Comparison of ENCODE assay signal across 23 cellular contexts in the genomic region with DNA sequence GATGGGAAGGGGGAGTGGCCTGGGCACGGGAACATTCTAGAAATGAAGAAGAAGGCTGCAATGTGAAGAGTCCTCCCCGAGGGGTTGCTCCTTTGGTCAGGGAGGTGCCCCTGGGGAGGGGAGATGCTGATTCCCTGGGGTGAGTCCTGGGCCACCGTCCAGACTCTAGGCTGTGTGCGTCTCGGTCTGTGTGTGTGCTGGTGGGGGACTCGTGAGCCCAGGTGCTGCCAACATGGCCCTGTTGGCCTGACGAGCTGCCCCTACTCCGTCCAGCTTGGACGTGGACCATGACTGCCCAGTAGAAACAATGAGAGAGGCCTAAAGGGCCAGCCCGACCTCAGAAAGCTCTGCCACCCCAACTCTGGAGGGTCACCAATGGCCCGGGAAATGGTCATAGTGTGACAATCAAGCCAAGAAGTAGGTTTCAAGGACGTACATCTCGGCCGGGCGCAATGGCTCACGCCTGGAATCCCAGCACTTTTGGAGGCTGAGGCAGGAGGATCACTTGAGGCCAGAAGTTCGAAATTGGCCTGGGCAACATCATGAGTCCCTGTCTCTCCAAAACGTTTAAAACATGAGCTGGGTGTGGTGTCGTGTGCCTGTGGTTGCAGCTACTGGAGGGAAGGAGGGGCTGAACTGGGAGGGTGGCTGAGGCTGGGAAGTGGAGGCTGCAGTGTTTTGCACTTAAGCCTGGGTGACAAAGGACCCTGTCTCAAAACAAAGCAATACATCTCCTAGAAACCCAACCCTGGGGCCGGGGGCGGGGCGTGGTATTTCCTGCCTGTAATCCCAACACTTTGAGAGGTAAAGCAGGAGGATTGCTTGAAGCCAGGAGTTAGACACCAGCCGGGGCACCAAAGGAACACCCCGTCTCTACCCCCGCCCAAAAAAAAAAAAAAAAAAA. TPM values are rescaled to one million over a fixed set of nuclear protein-coding genes. Genes with fewer than 3 reads are reported as not detected.
DNase-seq lines count a peak whose midpoint lies in the region; ATAC-seq and TF ChIP-seq lines count a peak whose summit lies in the region.
"Had no signal": no experiment of that assay in that cellular context is flagged by ENCODE, and none has a peak within 500 bp of the region (broad histone marks: within the 10 kb centered on the region; RNA-seq: fewer than 3 reads in every experiment).

No MANE protein-coding gene starts in this region.

- no peak for TF ChIP-seq CTCF in GM23338 (conservative IDR thresholded peaks at IDR 0.05; ENCODE audit: low read depth in 2 of 2)
- TF ChIP-seq CTCF in endodermal cell (conservative IDR thresholded peaks at IDR 0.05): no peak
- no peak for TF ChIP-seq CTCF in dorsolateral prefrontal cortex (IDR thresholded peaks at IDR 0.05 in 54 of 56, conservative IDR thresholded peaks at IDR 0.05 in 2 of 56; ENCODE audit: low read depth in 1 of 56, partially characterized antibody in 56 of 56)

- CTCF ChIA-PET in activated naive CD4-positive, alpha-beta T cell treated with anti-CD3 and anti-CD28 coated beads, Interleukin-2, amount 10 ng/mL, durations not matched to agents 7 days and 5 days (lab: Charles Lee): no interaction called here

- H3K9ac ChIP-seq in BLaER1 (no peak overlapping the region), endodermal cell (ENCODE audit: extremely low read depth, low read length, poor library complexity, severe bottlenecking) (no peak overlapping the region)

- H3K9me3 ChIP-seq in BLaER1: peaks cover 2% of the 10 kb centered on the region; the same call in 1 of the 2 replicates
- no peaks in the 10 kb centered on the region for H3K9me3 ChIP-seq in endodermal cell (ENCODE audit: control insufficient read depth, low read length)

- H3K4me2 ChIP-seq in BLaER1: peak overlapping the region; percentile 88
- H3K4me2 ChIP-seq in GM23338: no peak overlapping the region

- H3K4me3 ChIP-seq in BLaER1 (no peak overlapping the region), GM23338 (no peak overlapping the region), endodermal cell (ENCODE audit: low read length) (no peak overlapping the region), dorsolateral prefrontal cortex (no peak overlapping the region)

- DNase-seq in GM23338 (ENCODE audit: low spot score): peak; percentile 26
- peak; percentile 14 for DNase-seq in OCI-M1 (lab: John Stamatoyannopoulos, UW)
- peak; percentile 70 for DNase-seq in endodermal cell
- DNase-seq in stimulated activated naive CD8-positive, alpha-beta T cell treated with anti-CD3 and anti-CD28 coated beads, Interleukin-15, amount 100 ng/mL, for 72 hours: no peak
- DNase-seq in activated naive CD4-positive, alpha-beta T cell treated with anti-CD3 and anti-CD28 coated beads, Interleukin-2, amount 10 ng/mL, durations not matched to agents 7 days and 5 days: no peak
- no peak for DNase-seq in SHP77 treated with DMSO at 0.1 percent for 48 hours (lab: John Stamatoyannopoulos, UW)
- no peak for DNase-seq in dorsolateral prefrontal cortex
- DNase-seq: Calu3; CD4-positive, alpha-beta memory T cell; HCEC 1CT; MM.1S; NCI-H1092; NCI-H146; NCI-H2029 treated with DMSO at 0.1 percent for 48 hours; NCI-H510A; NK-92 treated with Interleukin-12 subunit alpha and Interleukin-12 subunit beta, amount 100 ng/mL, for 24 hours; SHP77; T1000 had no signal

- H3K4me3 Mint-ChIP-seq in GM23338 (no peak overlapping the region), endodermal cell (no peak overlapping the region)
- no peak overlapping the region for H3K4me3 Mint-ChIP-seq in stimulated activated naive CD8-positive, alpha-beta T cell treated with anti-CD3 and anti-CD28 coated beads, Interleukin-15, amount 100 ng/mL, for 72 hours
- no peak overlapping the region for H3K4me3 Mint-ChIP-seq in activated naive CD4-positive, alpha-beta T cell treated with anti-CD3 and anti-CD28 coated beads, Interleukin-2, amount 10 ng/mL, durations not matched to agents 7 days and 5 days
- H3K4me3 Mint-ChIP-seq: CD4-positive, alpha-beta memory T cell had no signal

- H3K27me3 ChIP-seq in BLaER1 (peaks cover 57% of the 10 kb centered on the region), GM23338 (ENCODE audit: insufficient read depth) (peaks cover 28% of the 10 kb centered on the region), endodermal cell (ENCODE audit: control insufficient read depth, insufficient read depth, low read length, poor library complexity, severe bottlenecking) (peaks cover 29% of the 10 kb centered on the region), dorsolateral prefrontal cortex (peaks cover 5 to 72% (median 44%) of the 10 kb centered on the region in 45 donors)

- H3K4me1 Mint-ChIP-seq in GM23338 (peaks cover 21% of the 10 kb centered on the region), endodermal cell (no peaks in the 10 kb centered on the region)
- H3K4me1 Mint-ChIP-seq in stimulated activated naive CD8-positive, alpha-beta T cell treated with anti-CD3 and anti-CD28 coated beads, Interleukin-15, amount 100 ng/mL, for 72 hours: peaks cover 6% of the 10 kb centered on the region
- no peaks in the 10 kb centered on the region for H3K4me1 Mint-ChIP-seq in activated naive CD4-positive, alpha-beta T cell treated with anti-CD3 and anti-CD28 coated beads, Interleukin-2, amount 10 ng/mL, durations not matched to agents 7 days and 5 days
- H3K4me1 Mint-ChIP-seq: CD4-positive, alpha-beta memory T cell had no signal

- H2AFZ ChIP-seq in GM23338: no peak overlapping the region

- no peaks in the 10 kb centered on the region for H3K36me3 ChIP-seq in BLaER1
- no peaks in the 10 kb centered on the region for H3K36me3 ChIP-seq in GM23338 (ENCODE audit: insufficient read depth)
- H3K36me3 ChIP-seq in endodermal cell (ENCODE audit: control insufficient read depth, insufficient read depth, low read length): no peaks in the 10 kb centered on the region

- H3K27ac Mint-ChIP-seq in GM23338 (no peak overlapping the region), endodermal cell (no peak overlapping the region)
- no peak overlapping the region for H3K27ac Mint-ChIP-seq in stimulated activated naive CD8-positive, alpha-beta T cell treated with anti-CD3 and anti-CD28 coated beads, Interleukin-15, amount 100 ng/mL, for 72 hours
- no peak overlapping the region for H3K27ac Mint-ChIP-seq in activated naive CD4-positive, alpha-beta T cell treated with anti-CD3 and anti-CD28 coated beads, Interleukin-2, amount 10 ng/mL, durations not matched to agents 7 days and 5 days
- H3K27ac Mint-ChIP-seq: CD4-positive, alpha-beta memory T cell had no signal

- H3K36me3 Mint-ChIP-seq in GM23338 (ENCODE audit: low read depth) (no peaks in the 10 kb centered on the region), endodermal cell (ENCODE audit: low read depth) (no peaks in the 10 kb centered on the region)
- H3K36me3 Mint-ChIP-seq in activated naive CD4-positive, alpha-beta T cell treated with anti-CD3 and anti-CD28 coated beads, Interleukin-2, amount 10 ng/mL, durations not matched to agents 7 days and 5 days: no peaks in the 10 kb centered on the region
- H3K36me3 Mint-ChIP-seq: CD4-positive, alpha-beta memory T cell had no signal

- peaks cover 72% of the 10 kb centered on the region for H3K4me1 ChIP-seq in BLaER1
- H3K4me1 ChIP-seq in GM23338 (ENCODE audit: insufficient read depth): peaks cover 17% of the 10 kb centered on the region
- H3K4me1 ChIP-seq in endodermal cell (ENCODE audit: control insufficient read depth, insufficient read depth, low read length): no peaks in the 10 kb centered on the region

- 82 to 86% methylated on average over 17 to 25 of the region's 25 CpGs for WGBS in endodermal cell (ENCODE audit: insufficient coverage in 1 of 2, insufficient read length in 1 of 2), 2 experiments

- no peaks in the 10 kb centered on the region for H3K9me2 ChIP-seq in GM23338 (ENCODE audit: insufficient read depth)

- no peaks in the 10 kb centered on the region for H3F3A ChIP-seq in GM23338 (replicated peaks; ENCODE audit: low read depth)

- no peak overlapping the region for H3K27ac ChIP-seq in BLaER1
- no peak overlapping the region for H3K27ac ChIP-seq in GM23338 (ENCODE audit: low read depth)
- no peak overlapping the region for H3K27ac ChIP-seq in endodermal cell (ENCODE audit: low read depth, low read length)
- no peak overlapping the region for H3K27ac ChIP-seq in dorsolateral prefrontal cortex

- H3K9me3 Mint-ChIP-seq in GM23338 (no peaks in the 10 kb centered on the region), endodermal cell (no peaks in the 10 kb centered on the region)
- H3K9me3 Mint-ChIP-seq in stimulated activated naive CD8-positive, alpha-beta T cell treated with anti-CD3 and anti-CD28 coated beads, Interleukin-15, amount 100 ng/mL, for 72 hours: no peaks in the 10 kb centered on the region
- no peaks in the 10 kb centered on the region for H3K9me3 Mint-ChIP-seq in activated naive CD4-positive, alpha-beta T cell treated with anti-CD3 and anti-CD28 coated beads, Interleukin-2, amount 10 ng/mL, durations not matched to agents 7 days and 5 days
- H3K9me3 Mint-ChIP-seq: CD4-positive, alpha-beta memory T cell had no signal

- H4K20me1 ChIP-seq in BLaER1 (peaks cover 32% of the 10 kb centered on the region), GM23338 (replicated peaks; ENCODE audit: insufficient read depth) (no peaks in the 10 kb centered on the region; the same call in 1 of the 2 replicates)

- ATAC-seq in GM23338: no peak
- ATAC-seq in stimulated activated naive CD8-positive, alpha-beta T cell treated with anti-CD3 and anti-CD28 coated beads, Interleukin-15, amount 100 ng/mL, for 72 hours: no peak
- ATAC-seq: SK-N-SH treated with all-trans-retinoic acid at 6 μM for 48 hours had no signal

- H3K79me2 ChIP-seq in GM23338 (replicated peaks; ENCODE audit: insufficient read depth): no peaks in the 10 kb centered on the region

- intact Hi-C loops in dorsolateral prefrontal cortex (cut with DNase I): no loop called here

- H3K27me3 Mint-ChIP-seq in GM23338 (ENCODE audit: insufficient read depth, low read depth, poor library complexity): peaks cover 38% of the 10 kb centered on the region
- H3K27me3 Mint-ChIP-seq in endodermal cell (ENCODE audit: insufficient read depth): peaks cover 28% of the 10 kb centered on the region
- H3K27me3 Mint-ChIP-seq in stimulated activated naive CD8-positive, alpha-beta T cell treated with anti-CD3 and anti-CD28 coated beads, Interleukin-15, amount 100 ng/mL, for 72 hours: peaks cover 75% of the 10 kb centered on the region
- peaks cover 72% of the 10 kb centered on the region for H3K27me3 Mint-ChIP-seq in activated naive CD4-positive, alpha-beta T cell treated with anti-CD3 and anti-CD28 coated beads, Interleukin-2, amount 10 ng/mL, durations not matched to agents 7 days and 5 days

RNA-seq across cellular contexts. Expression of gene LHX3, which starts 17.0 kb away (rescaled TPM):
- not detected in 2 replicates for total RNA-seq in GM23338 (2014; rRNA removed; shearing (Covaris generic))
- polyA plus RNA-seq in GM23338 (2016; fragmentation: Nextera tagmentation; extraction: Ambion mirVana): 0.08 TPM in 1 of 2 replicates, not detected in the other
- total RNA-seq in endodermal cell: not detected
- polyA plus RNA-seq in endodermal cell (2013, experiment 1 of 2): 0.11 TPM
- not detected for polyA plus RNA-seq in endodermal cell (2013, experiment 2 of 2)
- total RNA-seq in dorsolateral prefrontal cortex: under 1 TPM in 1 of 120 experiments, not detected in 119; 0.35 TPM
- total RNA-seq: Calu3; CD4-positive, alpha-beta memory T cell; LHCN-M2; T-helper 1 cell treated with Interleukin-12 subunit alpha and Interleukin-12 subunit beta and Interleukin-4 antibody, amounts not matched to agents 30 ng/mL and 1 ng/mL, for 36 hours had no signal
- polyA plus RNA-seq: AG04450; CD4-positive, alpha-beta memory T cell had no signal

RNA-seq across cellular contexts. Expression of gene QSOX2, which starts 57.7 kb away (rescaled TPM):
- 25.5 and 29.2 TPM in 2 replicates for total RNA-seq in GM23338 (2014; rRNA removed; shearing (Covaris generic))
- polyA plus RNA-seq in GM23338 (2016; fragmentation: Nextera tagmentation; extraction: Ambion mirVana): 9.2 and 10.5 TPM in 2 replicates
- total RNA-seq in endodermal cell: 10 to 100 TPM; 22.0 to 26.3 TPM
- polyA plus RNA-seq in endodermal cell (2013, experiment 1 of 2): 29.8 TPM
- polyA plus RNA-seq in endodermal cell (2013, experiment 2 of 2): 26.3 TPM
- total RNA-seq in dorsolateral prefrontal cortex: 10 to 100 TPM in 119 of 120 experiments, 1 to 10 TPM in 1; 9.6 to 20.4 (median 14.1) TPM

Comparison
In these comparisons a context has a peak if more than half of its experiments do, and no peak if none do; other contexts are left out.
1. DNase-seq: peak in GM23338 (single experiment), OCI-M1 (single experiment) and endodermal cell (single experiment); none in stimulated activated naive CD8-positive, alpha-beta T cell treated with anti-CD3 and anti-CD28 coated beads, Interleukin-15, amount 100 ng/mL, for 72 hours (0 of 2), activated naive CD4-positive, alpha-beta T cell treated with anti-CD3 and anti-CD28 coated beads, Interleukin-2, amount 10 ng/mL, durations not matched to agents 7 days and 5 days (single experiment), SHP77 treated with DMSO at 0.1 percent for 48 hours (single experiment) and dorsolateral prefrontal cortex (0 of 10).